In the genomic region with DNA sequence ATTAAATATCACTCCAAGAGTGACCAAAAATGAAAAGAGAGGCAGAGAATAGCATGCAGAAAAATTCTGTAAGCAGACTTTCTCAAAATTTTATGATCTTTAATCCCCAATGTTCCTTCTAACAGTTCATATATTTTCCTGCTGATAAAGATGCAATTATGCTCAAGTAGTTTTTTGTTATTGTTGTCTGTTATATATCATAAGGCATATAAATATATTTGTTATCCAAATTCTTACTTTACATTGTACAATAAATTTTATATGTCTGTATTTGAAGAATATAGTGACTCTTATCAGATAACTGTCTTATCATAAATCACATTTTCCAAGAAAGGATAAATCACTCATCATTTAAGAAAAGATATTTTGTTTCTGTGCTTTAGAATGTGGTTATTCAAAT, we compare ENCODE assay signal across 1 cellular context.
TF ChIP-seq lines count a peak whose summit lies in the region.

No MANE protein-coding gene starts in this region.

TF ChIP-seq in endothelial cell of umbilical vein, 7 proteins besides CTCF, POLR2A, EP300 and RAD21:
- TF ChIP-seq EZH2 (IDR thresholded peaks at IDR 0.05; ENCODE audit: borderline replicate concordance, low read depth, low read length, severe bottlenecking), result no peak
- TF ChIP-seq FOS (IDR thresholded peaks at IDR 0.05; ENCODE audit: borderline replicate concordance, insufficient read depth, low read length), result no peak
- no peak for TF ChIP-seq GATA2 (IDR thresholded peaks at IDR 0.05; ENCODE audit: insufficient read depth, insufficient read length, low read depth, low read length)
- no peak for TF ChIP-seq MYC (IDR thresholded peaks at IDR 0.05; ENCODE audit: low read depth, low read length)
- no peak for TF ChIP-seq JUN (IDR thresholded peaks at IDR 0.05; ENCODE audit: borderline replicate concordance, insufficient read depth, insufficient read length, low read depth)
- TF ChIP-seq POLR2AphosphoS5 (IDR thresholded peaks at IDR 0.05; ENCODE audit: insufficient read depth, low read depth, low read length), result no peak
- TF ChIP-seq, protein P1, sequence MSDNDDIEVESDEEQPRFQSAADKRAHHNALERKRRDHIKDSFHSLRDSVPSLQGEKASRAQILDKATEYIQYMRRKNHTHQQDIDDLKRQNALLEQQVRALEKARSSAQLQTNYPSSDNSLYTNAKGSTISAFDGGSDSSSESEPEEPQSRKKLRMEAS (IDR thresholded peaks at IDR 0.05; ENCODE audit: insufficient read depth, insufficient read length), result no peak
TF ChIP-seq in endothelial cell of umbilical vein: peak in this region for 0.
